ENCODE assay signal across 20 cellular contexts in the genomic region with DNA sequence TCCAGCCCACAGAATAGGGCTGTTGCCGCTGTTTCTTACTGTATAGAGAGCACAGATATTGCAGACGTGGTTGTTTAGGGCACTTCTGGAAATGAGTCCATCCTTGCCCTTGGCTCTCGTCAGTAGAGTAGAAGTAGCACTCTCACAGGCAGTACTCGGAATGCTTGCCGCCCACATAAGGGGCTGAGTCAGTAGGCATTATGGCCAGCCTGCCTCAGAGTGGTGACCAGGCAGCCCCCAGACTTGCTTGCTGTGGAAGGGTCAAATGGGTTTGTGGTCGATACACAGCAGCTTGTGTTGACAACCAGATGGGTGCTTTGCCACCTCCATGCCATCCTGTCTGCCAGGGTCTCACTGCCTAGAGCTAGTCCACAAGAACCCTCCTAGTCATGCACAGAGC.
"Had no signal": no experiment of that assay in that cellular context is flagged by ENCODE, and none has a peak within 500 bp of the region (broad histone marks: within the 10 kb centered on the region; RNA-seq: fewer than 3 reads in every experiment).

No MANE protein-coding gene starts in this region.

- FAIRE-seq: bronchial epithelial cell had no signal

- H3K27ac ChIP-seq: ascending aorta, colonic mucosa, esophagus muscularis mucosa, gastroesophageal sphincter, neutrophil, parathyroid adenoma, right lobe of liver, thyroid gland, upper lobe of right lung, WERI-Rb-1 had no signal

- H3K4me3 ChIP-seq: ascending aorta, colonic mucosa, esophagus muscularis mucosa, gastroesophageal sphincter, right lobe of liver, thyroid gland, upper lobe of right lung had no signal

- H3K9me3 ChIP-seq: ascending aorta, colonic mucosa, esophagus muscularis mucosa, gastroesophageal sphincter, neutrophil, right lobe of liver, thyroid gland, upper lobe of right lung had no signal

- H2AFZ ChIP-seq: parathyroid adenoma had no signal

- H3K4me1 ChIP-seq: ascending aorta, colonic mucosa, esophagus muscularis mucosa, gastroesophageal sphincter, parathyroid adenoma, right lobe of liver, upper lobe of right lung had no signal

- H3K9ac ChIP-seq: parathyroid adenoma had no signal

- ATAC-seq: activated CD8-positive, alpha-beta T cell treated with anti-CD3 and anti-CD28 coated beads, Interleukin-2, amount 10 ng/mL, durations not matched to agents 7 days and 5 days; gastroesophageal sphincter; left colon; right lobe of liver; upper lobe of right lung had no signal

- DNase-seq: activated CD4-positive, alpha-beta T cell treated with anti-CD3 and anti-CD28 coated beads for 1 hour; activated CD4-positive, alpha-beta T cell treated with anti-CD3 and anti-CD28 coated beads, Interleukin-2, amount 50 U/mL, for 1 hour; activated CD8-positive, alpha-beta T cell treated with anti-CD3 and anti-CD28 coated beads, Interleukin-2, amount 10 ng/mL, durations not matched to agents 7 days and 5 days; activated gamma-delta T cell treated with Interleukin-2 at 50 U/mL for 16 hours; colonic mucosa; islet precursor cell; left colon; right lobe of liver; stimulated activated CD4-positive, alpha-beta T cell treated with anti-CD3 and anti-CD28 coated beads, Interleukin-2, amount 100 ng/mL, for 48 hours; stimulated activated CD8-positive, alpha-beta memory T cell treated with anti-CD3 and anti-CD28 coated beads, Interleukin-4, amount 100 ng/mL, for 48 hours; stimulated activated naive CD4-positive, alpha-beta T cell; thyroid gland; upper lobe of right lung; WERI-Rb-1 had no signal

- H3K27me3 ChIP-seq: ascending aorta, colonic mucosa, esophagus muscularis mucosa, gastroesophageal sphincter, neutrophil, right lobe of liver, thyroid gland, upper lobe of right lung had no signal
